In genomic region chr1:42130061-42130460, GRCh38 we compare ENCODE assay signal across 6 cellular contexts. TPM values are rescaled to one million over a fixed set of nuclear protein-coding genes. Genes with fewer than 3 reads are reported as not detected.
"Had no signal": no experiment of that assay in that cellular context is flagged by ENCODE, and none has a peak within 500 bp of the region (broad histone marks: within the 10 kb centered on the region; RNA-seq: fewer than 3 reads in every experiment).

No MANE protein-coding gene starts in this region.

- DNase-seq: GM23248, GOT3, H9, HCEC 1CT, IMR-90 had no signal

- H3K4me3 ChIP-seq: GM23248, K562 had no signal

- H2AFZ ChIP-seq: GM23248 had no signal

- H3K9ac ChIP-seq: GM23248 had no signal

- H3K27ac ChIP-seq: GM23248 had no signal

- ATAC-seq: K562 had no signal

RNA-seq across cellular contexts. Expression of gene GUCA2B, which starts 23.1 kb away (rescaled TPM):
- total RNA-seq: GM23248, H9, IMR-90, K562 had no signal
- polyA plus RNA-seq: GM23248, IMR-90, K562 had no signal

RNA-seq across cellular contexts. Expression of gene GUCA2A, which starts 34.5 kb away (rescaled TPM):
- total RNA-seq: GM23248, H9, IMR-90, K562 had no signal
- polyA plus RNA-seq: GM23248, IMR-90, K562 had no signal
